In the genomic region with DNA sequence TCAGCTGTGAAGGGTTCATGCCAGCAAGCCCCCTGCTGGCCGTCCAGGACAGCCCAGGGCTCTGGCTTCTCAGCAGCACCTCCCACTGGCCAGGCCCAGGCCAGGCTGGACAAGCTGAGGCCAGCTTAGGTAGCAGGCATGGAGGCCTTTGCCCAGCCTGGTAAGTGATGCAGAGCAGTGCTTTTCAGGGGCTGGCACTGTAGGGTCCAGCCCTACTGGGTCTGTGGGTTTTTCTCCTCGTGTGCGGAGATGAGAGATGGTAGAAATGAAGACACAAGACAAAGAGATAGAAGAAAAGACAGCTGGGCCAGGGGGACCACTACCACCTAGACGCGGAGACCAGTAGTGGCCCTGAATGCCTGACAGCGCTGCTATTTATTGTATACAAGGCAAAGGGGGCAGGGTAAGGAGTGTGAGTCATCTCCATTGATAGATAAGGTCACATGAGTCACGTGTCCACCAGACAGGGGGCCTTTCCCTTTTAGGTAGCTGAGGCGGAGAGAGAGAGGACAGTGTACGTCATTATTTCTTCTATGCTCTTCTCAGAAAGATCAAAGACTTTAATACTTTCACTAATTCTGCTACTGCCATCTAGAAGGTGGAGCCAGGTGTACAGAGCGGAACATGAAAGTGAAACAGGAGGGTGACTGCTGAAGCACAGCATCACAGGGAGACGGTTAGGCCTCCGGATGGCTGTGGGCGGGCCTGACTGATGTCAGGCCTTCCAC, we compare ENCODE assay signal across 8 cellular contexts. TPM values are rescaled to one million over a fixed set of nuclear protein-coding genes. Genes with fewer than 3 reads are reported as not detected.
A peak's percentile ranks its signal among the peaks of the same experiment; 100 is the strongest.
DNase-seq lines count a peak whose midpoint lies in the region; ATAC-seq and TF ChIP-seq lines count a peak whose summit lies in the region.
"Not testable (repeated sequence)": the region's sequence is repeated elsewhere in the genome, so short reads cannot be mapped to it uniquely, and the experiment has no call there.

No MANE protein-coding gene starts in this region.

- H3K4me3 ChIP-seq in PC-3 (ENCODE audit: low read length); lower lobe of right lung: not testable (repeated sequence)

- POLR2A ChIA-PET in PC-3 (lab: Charles Lee; ENCODE audit: unreplicated experiment): not testable (repeated sequence)

- H3K9me3 Mint-ChIP-seq in CD14-positive monocyte; dendritic cell treated with granulocyte-macrophage colony-stimulating factor and Interleukin-4, amounts not matched to agents 40 ng/mL and 50 ng/mL, for 4 days: not testable (repeated sequence)

- H3F3A ChIP-seq in PC-3 (ENCODE audit: low read length, unreplicated experiment): not testable (repeated sequence)

- not testable (repeated sequence) for BruUV-seq in PC-3 (replicated peaks; lab: Mats Ljungman, UMichigan)

- DNase-seq in CD14-positive monocyte (ENCODE audit: low spot score): peak; percentile 75
- DNase-seq in PC-3: peak; percentile 30
- DNase-seq in activated CD8-positive, alpha-beta memory T cell treated with anti-CD3 and anti-CD28 coated beads for 4 hours (ENCODE audit: low read depth in 2 of 2): peak; percentile 57 to 81
- not testable (repeated sequence) for DNase-seq in lower lobe of right lung
- DNase-seq in stimulated activated CD4-positive, alpha-beta T cell treated with anti-CD3 and anti-CD28 coated beads, Interleukin-2, amount 100 ng/mL, for 48 hours: peak; percentile 36 to 64

- intact Hi-C loops in CD14-positive monocyte (cut with micrococcal nuclease) (loop anchor here (5.0 to 10.0 kb wide), 2 partner anchors 58 to 70 kb away; no protein-coding TSS in a partner anchor), PC-3 (cut with micrococcal nuclease) (loop anchor here (5.0 to 10.0 kb wide), 2 partner anchors 70 to 212 kb away; no protein-coding TSS in a partner anchor)
- intact Hi-C loops in dendritic cell treated with granulocyte-macrophage colony-stimulating factor and Interleukin-4, amounts not matched to agents 40 ng/mL and 50 ng/mL, for 4 days (cut with micrococcal nuclease); lower lobe of right lung (cut with DNase I): not testable (repeated sequence)

- H3K27ac ChIP-seq in PC-3 (ENCODE audit: low read length): not testable (repeated sequence)
- H3K27ac ChIP-seq in lower lobe of right lung: peak overlapping the region; percentile 41

- H3K36me3 Mint-ChIP-seq in CD14-positive monocyte: peaks cover 60 to 73% of the 10 kb centered on the region in 2 donors
- H3K36me3 Mint-ChIP-seq in dendritic cell treated with granulocyte-macrophage colony-stimulating factor and Interleukin-4, amounts not matched to agents 40 ng/mL and 50 ng/mL, for 4 days (ENCODE audit: low read depth): peaks cover 89% of the 10 kb centered on the region

- CTCF ChIA-PET in PC-3 (lab: Charles Lee): interaction anchor here (0.6 kb wide), 1 partner anchor 84 kb away, joined by 3 read pairs; a partner anchor contains a TSS

- H3K9ac ChIP-seq in PC-3 (ENCODE audit: low read length): not testable (repeated sequence)

- not testable (repeated sequence) for H3K27me3 ChIP-seq in PC-3 (ENCODE audit: low read length); lower lobe of right lung (ENCODE audit: low read depth)

- not testable (repeated sequence) for H3K9me2 ChIP-seq in PC-3 (replicated peaks; ENCODE audit: low read length)

- not testable (repeated sequence) for H3K27me3 Mint-ChIP-seq in CD14-positive monocyte (ENCODE audit: low read depth in 3 of 3); dendritic cell treated with granulocyte-macrophage colony-stimulating factor and Interleukin-4, amounts not matched to agents 40 ng/mL and 50 ng/mL, for 4 days

- peaks cover 12% of the 10 kb centered on the region; the same call in 1 of the 2 replicates for H4K20me1 ChIP-seq in PC-3 (ENCODE audit: low read length)

- not testable (repeated sequence) for H3K4me2 ChIP-seq in PC-3 (ENCODE audit: low read length)

- TF ChIP-seq CTCF in CD14-positive monocyte (IDR thresholded peaks at IDR 0.05) (peak; percentile 88), PC-3 (conservative IDR thresholded peaks at IDR 0.05; ENCODE audit: low read depth, low read length) (peak; percentile 63), lower lobe of right lung (IDR thresholded peaks at IDR 0.05) (peak; percentile 40)

- H2AFZ ChIP-seq in PC-3 (ENCODE audit: low read length): not testable (repeated sequence)

- peak; percentile 87 for ATAC-seq in GM19397 (IDR thresholded peaks at IDR 0.05; ENCODE audit: unreplicated experiment)
- peak; percentile 72 for ATAC-seq in HG03159 (IDR thresholded peaks at IDR 0.05; ENCODE audit: unreplicated experiment)
- peak; percentile 82 for ATAC-seq in PC-3
- peak; percentile 94 for ATAC-seq in lower lobe of right lung

- H3K4me1 Mint-ChIP-seq in CD14-positive monocyte: peaks cover 12% of the 10 kb centered on the region
- not testable (repeated sequence) for H3K4me1 Mint-ChIP-seq in dendritic cell treated with granulocyte-macrophage colony-stimulating factor and Interleukin-4, amounts not matched to agents 40 ng/mL and 50 ng/mL, for 4 days (ENCODE audit: low read depth)

- H3K79me2 ChIP-seq in PC-3 (ENCODE audit: low read length): peaks cover 16% of the 10 kb centered on the region

- peak overlapping the region; percentile 79 to 94 (median 90) for H3K27ac Mint-ChIP-seq in CD14-positive monocyte
- peak overlapping the region; percentile 67 for H3K27ac Mint-ChIP-seq in dendritic cell treated with granulocyte-macrophage colony-stimulating factor and Interleukin-4, amounts not matched to agents 40 ng/mL and 50 ng/mL, for 4 days

- H3K36me3 ChIP-seq in PC-3 (ENCODE audit: low read depth, low read length): peaks cover 41% of the 10 kb centered on the region
- peaks cover 66% of the 10 kb centered on the region for H3K36me3 ChIP-seq in lower lobe of right lung

- H3K4me1 ChIP-seq in PC-3 (ENCODE audit: insufficient read depth, low read length); lower lobe of right lung: not testable (repeated sequence)

- not testable (repeated sequence) for H3K9me3 ChIP-seq in PC-3 (ENCODE audit: low read length); lower lobe of right lung

- peak overlapping the region; percentile 37 to 65 for H3K4me3 Mint-ChIP-seq in CD14-positive monocyte
- H3K4me3 Mint-ChIP-seq in dendritic cell treated with granulocyte-macrophage colony-stimulating factor and Interleukin-4, amounts not matched to agents 40 ng/mL and 50 ng/mL, for 4 days: not testable (repeated sequence)

RNA-seq across cellular contexts. Expression of a gene that starts 13.2 kb away (rescaled TPM):
- polyA plus RNA-seq in CD14-positive monocyte: 1 to 10 TPM; 1.7 to 2.2 TPM
- total RNA-seq in PC-3 (2014; rRNA removed): 71.6 and 74.1 TPM in 2 replicates
- 35.9 TPM for total RNA-seq in lower lobe of right lung

RNA-seq across cellular contexts. Expression of a gene that starts 28.6 kb away (rescaled TPM):
- polyA plus RNA-seq in CD14-positive monocyte: 100 to 1,000 TPM; 364 to 491 TPM
- 0.92 and 1.9 TPM in 2 replicates for total RNA-seq in PC-3 (2014; rRNA removed)
- total RNA-seq in lower lobe of right lung: 48.7 TPM

RNA-seq across cellular contexts. Expression of a gene that starts 37.2 kb away (rescaled TPM):
- 1 to 10 TPM in 1 of 2 donors, under 1 TPM in 1; 0.58 to 1.2 TPM for polyA plus RNA-seq in CD14-positive monocyte
- total RNA-seq in PC-3 (2014; rRNA removed): not detected in 2 replicates
- total RNA-seq in lower lobe of right lung: not detected

Comparison
In these comparisons a context has a peak if more than half of its experiments do, and no peak if none do; other contexts are left out.
1. RNA of a gene that starts 28.6 kb away (total RNA-seq): 48.7 TPM in lower lobe of right lung (single experiment); 0.92 to 1.9 TPM in PC-3; every median in the first group is over 10 times any median in the second.
2. Peak in every context shown above with its lines, with median percentiles within 50 percentile points of each other: CTCF ChIP-seq and ATAC-seq.